ENCODE assay signal across 26 cellular contexts in the genomic region with DNA sequence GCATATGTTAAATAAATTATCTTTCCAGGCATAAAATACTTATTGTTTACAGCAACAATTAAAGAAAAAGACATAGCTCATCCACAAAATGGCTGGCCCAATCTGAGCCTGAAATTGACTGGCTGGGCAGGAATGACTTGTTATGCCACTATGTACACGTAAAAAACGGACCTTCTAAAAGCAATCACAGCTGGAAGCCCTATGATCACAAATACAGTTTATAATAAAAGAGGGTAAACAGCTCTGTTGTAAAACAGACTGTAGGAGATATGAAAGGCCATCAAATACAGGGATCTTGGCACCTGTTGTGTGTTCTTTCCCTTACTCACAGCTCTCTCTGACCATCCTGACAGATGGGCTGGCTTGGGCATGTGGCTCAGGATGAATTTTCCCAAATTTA.
DNase-seq lines count a peak whose midpoint lies in the region; ATAC-seq and TF ChIP-seq lines count a peak whose summit lies in the region.
"Had no signal": no experiment of that assay in that cellular context is flagged by ENCODE, and none has a peak within 500 bp of the region (broad histone marks: within the 10 kb centered on the region; RNA-seq: fewer than 3 reads in every experiment).

No MANE protein-coding gene starts in this region.

- no peaks in the 10 kb centered on the region for H3K4me1 ChIP-seq in colonic mucosa
- H3K4me1 ChIP-seq in thyroid gland, result no peaks in the 10 kb centered on the region

- H3K27me3 ChIP-seq in colonic mucosa (no peaks in the 10 kb centered on the region), thyroid gland (no peaks in the 10 kb centered on the region)

- WGBS in thyroid gland, 2 donors, result 94% methylated on average over 2 of the region's 2 CpGs

- H3K36me3 ChIP-seq in colonic mucosa (no peaks in the 10 kb centered on the region), thyroid gland (peaks cover 0 to 8% of the 10 kb centered on the region in 2 donors)

- intact Hi-C loops in colonic mucosa (cut with DNase I) (no loop called here), thyroid gland (cut with DNase I) (no loop called here)

- no peak for ATAC-seq in GM18868 (IDR thresholded peaks at IDR 0.05; ENCODE audit: unreplicated experiment)
- ATAC-seq: CD8-positive, alpha-beta T cell; left ventricle myocardium superior; naive thymus-derived CD8-positive, alpha-beta T cell; Panc1; stimulated activated naive CD8-positive, alpha-beta T cell treated with anti-CD3 and anti-CD28 coated beads, Interleukin-15, amount 100 ng/mL, for 72 hours had no signal

- H3K9ac ChIP-seq in colonic mucosa (ENCODE audit: low read depth in 2 of 2, low read length in 2 of 2), result no peak overlapping the region

- H3K27ac ChIP-seq in 22Rv1 (peak overlapping the region; percentile 48), colonic mucosa (no peak overlapping the region), thyroid gland (no peak overlapping the region)
- H3K27ac ChIP-seq: WERI-Rb-1 had no signal

- H3K9me3 ChIP-seq in colonic mucosa (no peaks in the 10 kb centered on the region), thyroid gland (no peaks in the 10 kb centered on the region)

- DNase-seq in NCI-H1092 (lab: John Stamatoyannopoulos, UW) (peak; percentile 8), NCI-H345 (lab: John Stamatoyannopoulos, UW) (peak; percentile 55), colonic mucosa (peak; percentile 49), thyroid gland (no peak)
- no peak for DNase-seq in activated CD4-positive, CD25-positive, alpha-beta regulatory T cell (lab: John Stamatoyannopoulos, UW)
- no peak for DNase-seq in stimulated activated CD4-positive, alpha-beta T cell treated with anti-CD3 and anti-CD28 coated beads, Interleukin-2, amount 100 ng/mL, for 24 hours
- DNase-seq: activated CD4-positive, alpha-beta T cell treated with anti-CD3 and anti-CD28 coated beads, Interleukin-2, amount 50 U/mL, for 1 hour; activated naive CD4-positive, alpha-beta T cell treated with anti-CD3 and anti-CD28 coated beads, Interleukin-2, amount 50 U/mL, for 16 hours; amygdala; CD8-positive, alpha-beta T cell; DND-41; effector CD4-positive, alpha-beta T cell; glutamatergic neuron; H9; IMR-90; islet precursor cell; left ventricle myocardium superior; naive thymus-derived CD8-positive, alpha-beta T cell; NCI-H1105 treated with DMSO at 0.1 percent for 48 hours; NCI-H446 treated with DMSO at 0.1 percent for 48 hours; nucleus accumbens; stimulated activated naive CD8-positive, alpha-beta T cell treated with anti-CD3 and anti-CD28 coated beads, Interleukin-15, amount 100 ng/mL, for 72 hours; WERI-Rb-1 had no signal

- no peak for TF ChIP-seq POLR2A in thyroid gland (IDR thresholded peaks at IDR 0.05)

- H3K4me3 ChIP-seq in colonic mucosa (no peak overlapping the region), thyroid gland (replicated peaks in 1 of 3) (no peak overlapping the region)

- no peak for TF ChIP-seq CTCF in 22Rv1 (IDR thresholded peaks at IDR 0.05)
- TF ChIP-seq CTCF in colonic mucosa (IDR thresholded peaks at IDR 0.05), result no peak
- TF ChIP-seq CTCF in thyroid gland (IDR thresholded peaks at IDR 0.05), result no peak

Comparison
In these comparisons a context has a peak if more than half of its experiments do, and no peak if none do; other contexts are left out.
1. DNase-seq: peak in NCI-H1092 (single experiment), NCI-H345 (single experiment) and colonic mucosa (single experiment); none in activated CD4-positive, CD25-positive, alpha-beta regulatory T cell (0 of 4), thyroid gland (0 of 2) and stimulated activated CD4-positive, alpha-beta T cell treated with anti-CD3 and anti-CD28 coated beads, Interleukin-2, amount 100 ng/mL, for 24 hours (0 of 2).